13 cellular contexts compared by ENCODE assay signal in genomic region chr15:82113116-82113715, GRCh38.
"Had no signal": no experiment of that assay in that cellular context is flagged by ENCODE, and none has a peak within 500 bp of the region (broad histone marks: within the 10 kb centered on the region; RNA-seq: fewer than 3 reads in every experiment).

No MANE protein-coding gene starts in this region.

- H3K27ac Mint-ChIP-seq: activated naive CD8-positive, alpha-beta T cell treated with anti-CD3 and anti-CD28 coated beads, Interleukin-2, amount 10 ng/mL, durations not matched to agents 7 days and 5 days had no signal

- H3K9me3 ChIP-seq: ovary, tibial artery, uterus had no signal

- H3K27ac ChIP-seq: ovary, tibial artery, uterus had no signal

- H3K27me3 Mint-ChIP-seq: activated naive CD8-positive, alpha-beta T cell treated with anti-CD3 and anti-CD28 coated beads, Interleukin-2, amount 10 ng/mL, durations not matched to agents 7 days and 5 days had no signal

- H3K9me3 Mint-ChIP-seq: activated naive CD8-positive, alpha-beta T cell treated with anti-CD3 and anti-CD28 coated beads, Interleukin-2, amount 10 ng/mL, durations not matched to agents 7 days and 5 days had no signal

- H3K27me3 ChIP-seq: ovary, tibial artery, uterus had no signal

- DNase-seq: activated CD4-positive, alpha-beta T cell treated with anti-CD3 and anti-CD28 coated beads for 1 hour; activated CD4-positive, alpha-beta T cell treated with anti-CD3 and anti-CD28 coated beads, Interleukin-2, amount 50 U/mL, for 4 hours; activated naive CD4-positive, alpha-beta T cell; activated naive CD8-positive, alpha-beta T cell treated with anti-CD3 and anti-CD28 coated beads, Interleukin-2, amount 10 ng/mL, durations not matched to agents 7 days and 5 days; activated T-cell treated with anti-CD3 and anti-CD28 coated beads for 4 hours; kidney glomerular epithelial cell; ovary; stimulated activated CD4-positive, alpha-beta T cell treated with anti-CD3 and anti-CD28 coated beads, Interleukin-15, amount 100 ng/mL, for 24 hours; stimulated activated CD4-positive, alpha-beta T cell treated with anti-CD3 and anti-CD28 coated beads, Interleukin-4, amount 100 ng/mL, for 1 hour; stimulated activated naive CD4-positive, alpha-beta T cell; tibial artery; uterus had no signal

- H3K4me1 ChIP-seq: tibial artery, uterus had no signal

- H3K4me3 Mint-ChIP-seq: activated naive CD8-positive, alpha-beta T cell treated with anti-CD3 and anti-CD28 coated beads, Interleukin-2, amount 10 ng/mL, durations not matched to agents 7 days and 5 days had no signal

- H3K4me3 ChIP-seq: ovary, skin epidermis, tibial artery, uterus had no signal

- H3K36me3 ChIP-seq: ovary, tibial artery, uterus had no signal
